In the genomic region with DNA sequence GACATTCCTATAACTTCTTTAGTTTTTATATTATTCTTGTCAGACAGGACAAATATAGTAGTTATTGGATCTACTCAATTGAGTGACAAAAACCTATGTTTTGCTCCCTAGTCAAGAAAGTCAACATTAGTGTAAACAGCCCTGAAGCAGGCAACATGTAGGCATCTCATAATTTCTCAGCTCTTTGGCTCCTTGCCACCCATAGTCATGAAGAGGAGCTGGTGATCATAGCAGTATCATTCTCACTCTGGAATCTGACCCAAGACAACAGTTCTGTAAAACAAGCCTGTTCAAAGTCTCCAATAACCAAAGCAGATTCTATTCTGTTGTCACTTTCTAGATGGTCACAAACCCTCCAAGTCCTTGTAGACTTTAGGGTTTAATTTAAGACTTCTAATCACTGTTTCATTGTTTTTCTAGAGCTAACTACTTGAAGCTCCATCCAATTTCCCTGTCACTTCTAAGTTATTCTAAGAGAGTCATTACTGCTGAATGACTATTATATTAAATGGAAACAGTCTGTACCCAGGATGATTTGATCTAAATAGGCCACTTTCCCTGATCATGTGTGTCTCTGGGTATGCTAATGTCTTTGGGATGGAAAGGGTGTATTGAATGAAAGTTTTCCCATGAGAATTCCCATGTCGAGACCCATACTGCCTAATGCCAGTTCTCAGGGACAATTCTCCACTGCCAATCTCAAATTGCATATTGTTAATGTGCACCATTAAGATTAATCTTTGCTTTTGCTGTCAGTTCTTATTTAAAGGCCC, we compare ENCODE assay signal across 19 cellular contexts.
"Had no signal": no experiment of that assay in that cellular context is flagged by ENCODE, and none has a peak within 500 bp of the region (broad histone marks: within the 10 kb centered on the region; RNA-seq: fewer than 3 reads in every experiment).

No MANE protein-coding gene starts in this region.

- H3K27me3 Mint-ChIP-seq: activated B cell treated with CpG ODN at 0.5 μM for 24 hours; activated CD4-positive, alpha-beta T cell treated with anti-CD3 and anti-CD28 coated beads, Interleukin-2, amount 10 ng/mL, durations not matched to agents 24 days and 14 days; effector memory CD8-positive, alpha-beta T cell; memory B cell; stimulated activated naive CD8-positive, alpha-beta T cell treated with anti-CD3 and anti-CD28 coated beads, Interleukin-15, Interleukin-2, amounts not matched to agents 100 ng/mL and 50 ng/mL, for 24 hours had no signal

- H3K4me1 ChIP-seq: adrenal gland, gastrocnemius medialis, heart right ventricle, left lung, sigmoid colon had no signal

- H3K27me3 ChIP-seq: adrenal gland, gastrocnemius medialis, heart right ventricle, left lung, sigmoid colon had no signal

- H3K27ac ChIP-seq: adrenal gland, gastrocnemius medialis, heart right ventricle, left lung, sigmoid colon, thoracic aorta had no signal

- H3K4me3 Mint-ChIP-seq: activated B cell treated with CpG ODN at 0.5 μM for 24 hours; activated CD4-positive, alpha-beta T cell treated with anti-CD3 and anti-CD28 coated beads, Interleukin-2, amount 10 ng/mL, durations not matched to agents 24 days and 14 days; effector memory CD8-positive, alpha-beta T cell; memory B cell; neural crest cell; stimulated activated naive CD8-positive, alpha-beta T cell treated with anti-CD3 and anti-CD28 coated beads, Interleukin-15, Interleukin-2, amounts not matched to agents 100 ng/mL and 50 ng/mL, for 24 hours had no signal

- ATAC-seq: effector memory CD8-positive, alpha-beta T cell; esophagus mucosa; gastrocnemius medialis; heart right ventricle; left lung had no signal

- H3K36me3 Mint-ChIP-seq: memory B cell had no signal

- DNase-seq: activated B cell treated with CpG ODN at 0.5 μM for 24 hours; activated CD4-positive, alpha-beta T cell treated with anti-CD3 and anti-CD28 coated beads, Interleukin-2, amount 10 ng/mL, durations not matched to agents 24 days and 14 days; activated CD8-positive, alpha-beta memory T cell treated with anti-CD3 and anti-CD28 coated beads for 24 hours; activated naive CD4-positive, alpha-beta T cell treated with anti-CD3 and anti-CD28 coated beads, Interleukin-2, amount 50 U/mL, for 16 hours; adrenal gland; central memory CD4-positive, alpha-beta T cell; cortex of kidney; effector memory CD8-positive, alpha-beta T cell; gastrocnemius medialis; heart right ventricle; left lung; sigmoid colon; stimulated activated CD4-positive, alpha-beta T cell treated with anti-CD3 and anti-CD28 coated beads, Interleukin-4, amount 100 ng/mL, for 1 hour had no signal

- H3K9me3 ChIP-seq: adrenal gland, gastrocnemius medialis, sigmoid colon had no signal

- H3K4me1 Mint-ChIP-seq: activated B cell treated with CpG ODN at 0.5 μM for 24 hours; activated CD4-positive, alpha-beta T cell treated with anti-CD3 and anti-CD28 coated beads, Interleukin-2, amount 10 ng/mL, durations not matched to agents 24 days and 14 days; memory B cell; neural crest cell had no signal

- H3K4me3 ChIP-seq: adrenal gland, gastrocnemius medialis, heart right ventricle, left lung, sigmoid colon, thoracic aorta had no signal

- H3K27ac Mint-ChIP-seq: activated B cell treated with CpG ODN at 0.5 μM for 24 hours; activated CD4-positive, alpha-beta T cell treated with anti-CD3 and anti-CD28 coated beads, Interleukin-2, amount 10 ng/mL, durations not matched to agents 24 days and 14 days; activated T-helper 2 cell treated with anti-CD3 and anti-CD28 coated beads, Interferon-gamma antibody, Interleukin-2, Interleukin-4, amounts not matched to agents 10 μg/mL and 5 μg/mL and 100 μg/mL, durations not matched to agents 14 hours and 24 hours and 36 hours; effector memory CD8-positive, alpha-beta T cell; memory B cell; stimulated activated naive CD8-positive, alpha-beta T cell treated with anti-CD3 and anti-CD28 coated beads, Interleukin-15, Interleukin-2, amounts not matched to agents 100 ng/mL and 50 ng/mL, for 24 hours had no signal

- H3K36me3 ChIP-seq: adrenal gland, gastrocnemius medialis, heart right ventricle, left lung, sigmoid colon, thoracic aorta had no signal
